Comparison of ENCODE assay signal across 9 cellular contexts in genomic region chr5:91641730-91642350, GRCh38.
DNase-seq lines count a peak whose midpoint lies in the region; ATAC-seq and TF ChIP-seq lines count a peak whose summit lies in the region.
"Had no signal": no experiment of that assay in that cellular context is flagged by ENCODE, and none has a peak within 500 bp of the region (broad histone marks: within the 10 kb centered on the region; RNA-seq: fewer than 3 reads in every experiment).

No MANE protein-coding gene starts in this region.

- no peak overlapping the region for H3K4me2 ChIP-seq in hepatocyte

- H3K9me3 Mint-ChIP-seq in type B pancreatic cell, result no peaks in the 10 kb centered on the region
- H3K9me3 Mint-ChIP-seq in stimulated activated effector memory CD8-positive, alpha-beta T cell treated with anti-CD3 and anti-CD28 coated beads, Interleukin-12 subunit alpha, Interleukin-12 subunit beta, amount 100 ng/mL, for 72 hours, result no peaks in the 10 kb centered on the region
- H3K9me3 Mint-ChIP-seq in activated T-helper 1 cell treated with anti-CD3 and anti-CD28 coated beads, Interleukin-12 subunit alpha, Interleukin-12 subunit beta, Interleukin-2, Interleukin-4 antibody, amounts not matched to agents 30 ng/mL and 10 ng/mL and 1 ng/mL, durations not matched to agents 14 hours and 24 hours and 36 hours, result no peaks in the 10 kb centered on the region

- intact Hi-C loops in activated T-helper 1 cell treated with anti-CD3 and anti-CD28 coated beads, Interleukin-12 subunit alpha, Interleukin-12 subunit beta, Interleukin-2, Interleukin-4 antibody, amounts not matched to agents 30 ng/mL and 10 ng/mL and 1 ng/mL, durations not matched to agents 14 hours and 24 hours and 36 hours (cut with micrococcal nuclease), result loop anchor here (1.0 to 5.0 kb wide), 2 partner anchors 142 to 775 kb away; no protein-coding TSS in a partner anchor

- no peaks in the 10 kb centered on the region for H3K9me2 ChIP-seq in hepatocyte (replicated peaks; ENCODE audit: insufficient read depth)

- H3K36me3 ChIP-seq in hepatocyte (replicated peaks; ENCODE audit: insufficient read depth, low read depth), result no peaks in the 10 kb centered on the region

- no peak overlapping the region for H3K27ac Mint-ChIP-seq in type B pancreatic cell
- H3K27ac Mint-ChIP-seq in stimulated activated effector memory CD8-positive, alpha-beta T cell treated with anti-CD3 and anti-CD28 coated beads, Interleukin-12 subunit alpha, Interleukin-12 subunit beta, amount 100 ng/mL, for 72 hours, result no peak overlapping the region
- H3K27ac Mint-ChIP-seq in activated T-helper 1 cell treated with anti-CD3 and anti-CD28 coated beads, Interleukin-12 subunit alpha, Interleukin-12 subunit beta, Interleukin-2, Interleukin-4 antibody, amounts not matched to agents 30 ng/mL and 10 ng/mL and 1 ng/mL, durations not matched to agents 14 hours and 24 hours and 36 hours, result no peak overlapping the region

- no peaks in the 10 kb centered on the region for H3K36me3 Mint-ChIP-seq in type B pancreatic cell
- H3K36me3 Mint-ChIP-seq in stimulated activated effector memory CD8-positive, alpha-beta T cell treated with anti-CD3 and anti-CD28 coated beads, Interleukin-12 subunit alpha, Interleukin-12 subunit beta, amount 100 ng/mL, for 72 hours, result no peaks in the 10 kb centered on the region
- H3K36me3 Mint-ChIP-seq in activated T-helper 1 cell treated with anti-CD3 and anti-CD28 coated beads, Interleukin-12 subunit alpha, Interleukin-12 subunit beta, Interleukin-2, Interleukin-4 antibody, amounts not matched to agents 30 ng/mL and 10 ng/mL and 1 ng/mL, durations not matched to agents 14 hours and 24 hours and 36 hours (ENCODE audit: low read depth), result no peaks in the 10 kb centered on the region

- H3K4me3 Mint-ChIP-seq in type B pancreatic cell, result no peak overlapping the region
- no peak overlapping the region for H3K4me3 Mint-ChIP-seq in stimulated activated effector memory CD8-positive, alpha-beta T cell treated with anti-CD3 and anti-CD28 coated beads, Interleukin-12 subunit alpha, Interleukin-12 subunit beta, amount 100 ng/mL, for 72 hours
- H3K4me3 Mint-ChIP-seq in activated T-helper 1 cell treated with anti-CD3 and anti-CD28 coated beads, Interleukin-12 subunit alpha, Interleukin-12 subunit beta, Interleukin-2, Interleukin-4 antibody, amounts not matched to agents 30 ng/mL and 10 ng/mL and 1 ng/mL, durations not matched to agents 14 hours and 24 hours and 36 hours, result no peak overlapping the region

- no peak overlapping the region for H3K27ac ChIP-seq in hepatocyte
- H3K27ac ChIP-seq: HL-60 had no signal

- DNase-seq in AG20443 (ENCODE audit: low spot score) (peak; percentile 19), MV-4-11 (lab: John Stamatoyannopoulos, UW) (peak; percentile 7), SW480 (ENCODE audit: low spot score) (peak; percentile 42), hepatocyte (ENCODE audit: low spot score) (peak; percentile 47), type B pancreatic cell (ENCODE audit: extremely low spot score, unreplicated experiment) (no peak)
- DNase-seq in stimulated activated effector memory CD8-positive, alpha-beta T cell treated with anti-CD3 and anti-CD28 coated beads, Interleukin-12 subunit alpha, Interleukin-12 subunit beta, amount 100 ng/mL, for 72 hours (ENCODE audit: low spot score in 2 of 2), result no peak
- DNase-seq in activated T-helper 1 cell treated with anti-CD3 and anti-CD28 coated beads, Interleukin-12 subunit alpha, Interleukin-12 subunit beta, Interleukin-2, Interleukin-4 antibody, amounts not matched to agents 30 ng/mL and 10 ng/mL and 1 ng/mL, durations not matched to agents 14 hours and 24 hours and 36 hours (ENCODE audit: low spot score), result no peak

- no peak overlapping the region for H2AFZ ChIP-seq in hepatocyte

- H3K4me1 Mint-ChIP-seq in type B pancreatic cell (ENCODE audit: unreplicated experiment), result no peaks in the 10 kb centered on the region
- no peaks in the 10 kb centered on the region for H3K4me1 Mint-ChIP-seq in stimulated activated effector memory CD8-positive, alpha-beta T cell treated with anti-CD3 and anti-CD28 coated beads, Interleukin-12 subunit alpha, Interleukin-12 subunit beta, amount 100 ng/mL, for 72 hours
- no peaks in the 10 kb centered on the region for H3K4me1 Mint-ChIP-seq in activated T-helper 1 cell treated with anti-CD3 and anti-CD28 coated beads, Interleukin-12 subunit alpha, Interleukin-12 subunit beta, Interleukin-2, Interleukin-4 antibody, amounts not matched to agents 30 ng/mL and 10 ng/mL and 1 ng/mL, durations not matched to agents 14 hours and 24 hours and 36 hours (ENCODE audit: low read depth)

- H3K79me2 ChIP-seq in hepatocyte, result no peaks in the 10 kb centered on the region

- H3K27me3 Mint-ChIP-seq in type B pancreatic cell, result peaks cover 6% of the 10 kb centered on the region
- H3K27me3 Mint-ChIP-seq in activated T-helper 1 cell treated with anti-CD3 and anti-CD28 coated beads, Interleukin-12 subunit alpha, Interleukin-12 subunit beta, Interleukin-2, Interleukin-4 antibody, amounts not matched to agents 30 ng/mL and 10 ng/mL and 1 ng/mL, durations not matched to agents 14 hours and 24 hours and 36 hours (ENCODE audit: insufficient read depth), result peaks cover 2% of the 10 kb centered on the region

- H3K9me3 ChIP-seq in hepatocyte (ENCODE audit: low read depth), result no peaks in the 10 kb centered on the region

- H3K4me3 ChIP-seq in hepatocyte, result no peak overlapping the region

- H4K20me1 ChIP-seq in hepatocyte (ENCODE audit: insufficient read depth, poor library complexity, severe bottlenecking), result no peaks in the 10 kb centered on the region

- no peaks in the 10 kb centered on the region for H3K4me1 ChIP-seq in hepatocyte (ENCODE audit: insufficient read depth)

- TF ChIP-seq CTCF in hepatocyte (IDR thresholded peaks at IDR 0.05; ENCODE audit: poor library complexity) (peak; percentile 68), type B pancreatic cell (conservative IDR thresholded peaks at IDR 0.05) (peak; percentile 89)

- peak; percentile 57 for ATAC-seq in GM18907 (IDR thresholded peaks at IDR 0.05; ENCODE audit: unreplicated experiment)
- no peak for ATAC-seq in stimulated activated effector memory CD8-positive, alpha-beta T cell treated with anti-CD3 and anti-CD28 coated beads, Interleukin-12 subunit alpha, Interleukin-12 subunit beta, amount 100 ng/mL, for 72 hours

- no peaks in the 10 kb centered on the region for H3K27me3 ChIP-seq in hepatocyte

- WGBS in hepatocyte (ENCODE audit: low lambda C conversion rate, missing lambda C conversion rate), result 3% methylated on average over 2 of the region's 2 CpGs

Comparison
In these comparisons a context has a peak if more than half of its experiments do, and no peak if none do; other contexts are left out.
1. DNase-seq: peak in AG20443 (single experiment), MV-4-11 (single experiment), SW480 (single experiment) and hepatocyte (single experiment); none in type B pancreatic cell (single experiment), stimulated activated effector memory CD8-positive, alpha-beta T cell treated with anti-CD3 and anti-CD28 coated beads, Interleukin-12 subunit alpha, Interleukin-12 subunit beta, amount 100 ng/mL, for 72 hours (0 of 2) and activated T-helper 1 cell treated with anti-CD3 and anti-CD28 coated beads, Interleukin-12 subunit alpha, Interleukin-12 subunit beta, Interleukin-2, Interleukin-4 antibody, amounts not matched to agents 30 ng/mL and 10 ng/mL and 1 ng/mL, durations not matched to agents 14 hours and 24 hours and 36 hours (single experiment).